1 cellular context compared by ENCODE assay signal in genomic region chr4:6820695-6821094, GRCh38.
TF ChIP-seq lines count a peak whose summit lies in the region.

No MANE protein-coding gene starts in this region.

TF ChIP-seq in IMR-90, 13 proteins besides CTCF, POLR2A, EP300 and RAD21 (continued from another document):
- no peak for TF ChIP-seq NFE2L2 (IDR thresholded peaks at IDR 0.05; ENCODE audit: low read depth, low read length)
- no peak for TF ChIP-seq MAZ (IDR thresholded peaks at IDR 0.05; ENCODE audit: borderline replicate concordance, low read depth, low read length)
- no peak for TF ChIP-seq SMC3 (IDR thresholded peaks at IDR 0.05; ENCODE audit: low read depth, low read length)
- no peak for TF ChIP-seq CHD1 (IDR thresholded peaks at IDR 0.05; ENCODE audit: low read depth, low read length)
- no peak for TF ChIP-seq RFX5 (IDR thresholded peaks at IDR 0.05; ENCODE audit: low read depth, low read length)
- no peak for TF ChIP-seq BHLHE40 (IDR thresholded peaks at IDR 0.05; ENCODE audit: low read depth, low read length)
- TF ChIP-seq ELK1 (IDR thresholded peaks at IDR 0.05; ENCODE audit: borderline replicate concordance, low read depth, low read length) = no peak
- TF ChIP-seq RCOR1 (IDR thresholded peaks at IDR 0.05; ENCODE audit: insufficient replicate concordance, low read length) = no peak
- TF ChIP-seq FOS (IDR thresholded peaks at IDR 0.05; ENCODE audit: low read depth, low read length) = no peak
